8 cellular contexts compared by ENCODE assay signal in genomic region chr9:89605181-89606048, GRCh38. TPM values are rescaled to one million over a fixed set of nuclear protein-coding genes. Genes with fewer than 3 reads are reported as not detected.
DNase-seq lines count a peak whose midpoint lies in the region; ATAC-seq and TF ChIP-seq lines count a peak whose summit lies in the region.

No MANE protein-coding gene starts in this region.

- TF ChIP-seq CTCF in kidney epithelial cell (IDR thresholded peaks at IDR 0.05; ENCODE audit: insufficient read depth, low read length, poor library complexity, severe bottlenecking) = no peak

- H3K27ac ChIP-seq in CD4-positive, alpha-beta memory T cell (ENCODE audit: low read depth, low read length) = peak overlapping the region; percentile 57

- peaks cover 35% of the 10 kb centered on the region for H3K4me1 ChIP-seq in CD4-positive, alpha-beta memory T cell (ENCODE audit: insufficient read depth, low read length)

- peak overlapping the region; percentile 66 to 98 (median 84) for H3K27ac Mint-ChIP-seq in CD4-positive, alpha-beta memory T cell

- POLR2A ChIA-PET in CD4-positive, alpha-beta memory T cell (lab: Charles Lee; ENCODE audit: partially characterized antibody) = interaction anchor here (0.7 to 2.5 kb wide), 6 partner anchors 9 to 295 kb away, joined by 3 to 19 read pairs (median 3); no protein-coding TSS in a partner anchor

- peak overlapping the region; percentile 85 to 97 (median 88) for H3K4me3 Mint-ChIP-seq in CD4-positive, alpha-beta memory T cell

- peaks cover 0 to 5% of the 10 kb centered on the region in 2 donors for H3K36me3 Mint-ChIP-seq in CD4-positive, alpha-beta memory T cell

- peak; percentile 48 to 82 (median 56) for DNase-seq in CD4-positive, alpha-beta memory T cell
- DNase-seq in activated CD4-positive, alpha-beta T cell treated with anti-CD3 and anti-CD28 coated beads for 24 hours (ENCODE audit: low read depth in 2 of 2) = peak; percentile 41 to 43
- peak; percentile 46 for DNase-seq in cerebellar cortex (ENCODE audit: low spot score)
- no peak for DNase-seq in kidney epithelial cell (ENCODE audit: low read depth)
- DNase-seq in stimulated activated CD4-positive, alpha-beta T cell treated with anti-CD3 and anti-CD28 coated beads, Interleukin-12 subunit alpha, Interleukin-12 subunit beta, amount 100 ng/mL, for 4 hours = peak; percentile 60
- no peak for DNase-seq in T1000 (lab: John Stamatoyannopoulos, UW)
- no peak for DNase-seq in D341Med (ENCODE audit: low spot score)

- H3K9me3 Mint-ChIP-seq in CD4-positive, alpha-beta memory T cell = no peaks in the 10 kb centered on the region

- H3K27me3 ChIP-seq in CD4-positive, alpha-beta memory T cell (ENCODE audit: insufficient read depth, low read length) = no peaks in the 10 kb centered on the region
- peaks cover 11% of the 10 kb centered on the region for H3K27me3 ChIP-seq in kidney epithelial cell (ENCODE audit: control insufficient read depth, insufficient read depth, low read length)

- H3K36me3 ChIP-seq in CD4-positive, alpha-beta memory T cell (ENCODE audit: insufficient read depth, low read length) = no peaks in the 10 kb centered on the region
- H3K36me3 ChIP-seq in kidney epithelial cell (ENCODE audit: control insufficient read depth, insufficient read depth, low read length) = no peaks in the 10 kb centered on the region

- ATAC-seq in HG03521 (IDR thresholded peaks at IDR 0.05; ENCODE audit: unreplicated experiment) = peak; percentile 16

- H3K4me1 Mint-ChIP-seq in CD4-positive, alpha-beta memory T cell = peaks cover 14 to 40% (median 17%) of the 10 kb centered on the region in 4 donors

- intact Hi-C loops in CD4-positive, alpha-beta memory T cell (cut with micrococcal nuclease) = loop anchor here (1.0 to 10.0 kb wide), 4 partner anchors 95 to 389 kb away; partner anchors contain the start of genes CKS2 and SECISBP2

- H3K9me3 ChIP-seq in CD4-positive, alpha-beta memory T cell (ENCODE audit: control insufficient read depth in 1 of 2, low read length in 2 of 2) = no peaks in the 10 kb centered on the region

- H3K27me3 Mint-ChIP-seq in CD4-positive, alpha-beta memory T cell = no peaks in the 10 kb centered on the region

- CTCF ChIA-PET in CD4-positive, alpha-beta memory T cell (lab: Charles Lee; ENCODE audit: partially characterized antibody) = interaction anchor here (0.7 to 7.6 kb wide), 6 partner anchors 11 to 501 kb away, joined by 3 to 107 read pairs (median 16); no protein-coding TSS in a partner anchor

- H3K4me3 ChIP-seq in CD4-positive, alpha-beta memory T cell (ENCODE audit: low read length in 2 of 2) = peak overlapping the region; percentile 22 to 79
- peak overlapping the region; percentile 59 for H3K4me3 ChIP-seq in kidney epithelial cell (ENCODE audit: low read depth, low read length)

RNA-seq across cellular contexts. Expression of gene GADD45G, which starts 0.6 kb away (rescaled TPM):
- total RNA-seq in CD4-positive, alpha-beta memory T cell = 1 to 10 TPM; 2.4 to 2.9 TPM
- polyA plus RNA-seq in CD4-positive, alpha-beta memory T cell = under 1 TPM in 1 of 2 donors, not detected in 1; 0.96 TPM
- total RNA-seq in kidney epithelial cell = 0.41 and 2.2 TPM in 2 replicates

Comparison
In these comparisons a context has a peak if more than half of its experiments do, and no peak if none do; other contexts are left out.
1. DNase-seq: peak in CD4-positive, alpha-beta memory T cell (5 of 5), activated CD4-positive, alpha-beta T cell treated with anti-CD3 and anti-CD28 coated beads for 24 hours (2 of 2), cerebellar cortex (single experiment) and stimulated activated CD4-positive, alpha-beta T cell treated with anti-CD3 and anti-CD28 coated beads, Interleukin-12 subunit alpha, Interleukin-12 subunit beta, amount 100 ng/mL, for 4 hours (single experiment); none in kidney epithelial cell (single experiment), T1000 (single experiment) and D341Med (single experiment).